8 cellular contexts compared by ENCODE assay signal in the genomic region with DNA sequence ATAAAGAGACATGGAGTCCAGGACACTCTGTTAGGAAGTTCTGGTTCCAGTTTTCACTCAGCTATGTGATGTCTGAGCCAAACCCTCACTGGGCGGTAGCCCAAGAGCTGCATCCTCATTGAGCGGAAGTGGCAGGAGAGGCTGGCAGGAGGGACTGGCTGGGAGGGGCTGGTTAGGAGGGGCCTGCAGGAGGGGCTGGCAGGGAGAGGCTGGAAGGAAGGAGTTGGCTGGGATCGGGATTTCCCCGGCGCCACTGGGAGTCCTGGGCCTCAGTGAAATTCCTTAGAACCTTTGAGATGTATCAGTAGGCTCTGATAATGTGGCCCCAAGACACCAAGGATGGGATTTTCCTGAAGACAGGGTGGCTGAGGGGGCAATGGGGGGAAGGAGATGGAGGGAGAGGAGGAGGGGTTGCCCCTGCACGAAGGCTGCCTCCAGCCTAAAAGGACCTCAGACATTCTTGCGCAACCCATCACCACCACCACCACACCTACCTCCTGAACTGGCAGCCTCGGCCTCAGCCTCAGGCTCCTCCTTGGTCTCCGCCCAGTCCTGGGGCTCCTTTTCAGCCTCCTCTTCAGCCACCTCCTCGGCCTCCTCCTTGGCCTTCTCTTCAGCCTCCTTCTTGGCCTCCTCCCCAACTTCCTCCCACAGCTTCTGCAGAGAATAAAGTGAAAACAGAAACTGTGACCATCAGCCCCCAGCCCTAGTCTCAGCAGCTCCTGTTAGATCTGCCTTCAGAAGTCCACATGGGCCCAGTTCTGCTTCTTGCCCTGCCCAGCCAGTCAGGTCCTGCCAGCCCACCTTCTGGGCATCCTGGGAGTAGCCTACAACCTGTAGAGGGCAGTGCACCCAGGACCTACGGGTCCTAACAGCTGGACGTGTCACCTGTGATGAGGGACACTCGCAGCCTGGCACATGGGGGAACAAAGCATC. TPM values are rescaled to one million over a fixed set of nuclear protein-coding genes. Genes with fewer than 3 reads are reported as not detected.
DNase-seq lines count a peak whose midpoint lies in the region; ATAC-seq and TF ChIP-seq lines count a peak whose summit lies in the region.

No MANE protein-coding gene starts in this region.

- no peaks in the 10 kb centered on the region for H3K27me3 ChIP-seq in ascending aorta

- no peak for TF ChIP-seq CTCF in ascending aorta (IDR thresholded peaks at IDR 0.05)

- intact Hi-C loops in ascending aorta (cut with DNase I) = no loop called here

- H3K4me1 ChIP-seq in ascending aorta = no peaks in the 10 kb centered on the region

- no peaks in the 10 kb centered on the region for H3K36me3 ChIP-seq in ascending aorta

- peak; percentile 80 for DNase-seq in EL
- DNase-seq in OCI-M1 (lab: John Stamatoyannopoulos, UW) = peak; percentile 15
- peak; percentile 84 for DNase-seq in fibroblast of peridontal ligament (ENCODE audit: extremely low read depth)
- DNase-seq in pons (ENCODE audit: low spot score) = peak; percentile 12
- DNase-seq in NCI-H345 treated with DMSO at 0.1 percent for 48 hours (lab: John Stamatoyannopoulos, UW; ENCODE audit: unreplicated experiment) = no peak
- no peak for DNase-seq in AML-193 (lab: John Stamatoyannopoulos, UW)
- DNase-seq in ascending aorta (ENCODE audit: low spot score in 2 of 2) = no peak

- no peaks in the 10 kb centered on the region for H3K9me3 ChIP-seq in ascending aorta

- no peak overlapping the region for H3K27ac ChIP-seq in ascending aorta

- no peak for ATAC-seq in HG03520 (IDR thresholded peaks at IDR 0.05; ENCODE audit: unreplicated experiment)

- no peak overlapping the region for H3K4me3 ChIP-seq in ascending aorta

RNA-seq across cellular contexts. Expression of gene CNGB1, which starts 31.7 kb away (rescaled TPM):
- not detected for total RNA-seq in ascending aorta

Comparison
In these comparisons a context has a peak if more than half of its experiments do, and no peak if none do; other contexts are left out.
1. DNase-seq: peak in EL (single experiment), OCI-M1 (single experiment), fibroblast of peridontal ligament (single experiment) and pons (single experiment); none in NCI-H345 treated with DMSO at 0.1 percent for 48 hours (single experiment), AML-193 (0 of 2) and ascending aorta (0 of 2).